In the genomic region with DNA sequence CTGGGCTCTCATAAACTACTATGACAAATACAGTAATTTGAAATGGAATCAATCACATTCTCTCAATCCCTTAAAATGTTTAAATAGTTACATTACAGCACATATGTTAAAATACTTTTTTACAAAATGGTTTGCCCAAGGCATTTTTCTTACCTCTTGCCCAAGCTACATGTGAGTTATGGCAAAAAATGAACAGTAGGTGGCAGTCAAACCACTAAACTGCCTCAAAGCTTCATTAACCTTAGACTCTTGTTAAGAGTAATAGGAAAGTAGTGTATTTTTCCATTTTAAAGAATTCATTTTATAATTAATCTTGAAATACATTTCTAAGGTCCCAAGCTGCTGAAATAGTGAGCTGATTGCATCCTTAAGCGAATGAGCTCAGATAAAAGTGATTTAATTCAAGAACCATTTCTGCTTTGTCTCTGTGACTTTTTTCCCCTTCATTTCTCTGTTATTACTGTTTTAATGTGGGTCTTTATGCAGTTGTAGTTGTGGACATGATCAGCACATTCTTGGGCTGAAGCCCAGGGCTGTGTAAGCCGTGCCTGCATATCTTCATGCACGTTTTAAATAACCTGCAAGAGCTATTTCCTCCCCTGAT, we compare ENCODE assay signal across 8 cellular contexts.
DNase-seq lines count a peak whose midpoint lies in the region; ATAC-seq and TF ChIP-seq lines count a peak whose summit lies in the region.

No MANE protein-coding gene starts in this region.

- H3K36me3 ChIP-seq in CD4-positive, CD25-positive, alpha-beta regulatory T cell (ENCODE audit: control insufficient read depth, insufficient read depth, low read length), result no peaks in the 10 kb centered on the region
- H3K36me3 ChIP-seq in NT2/D1 (ENCODE audit: insufficient read depth, insufficient read length, low read length) (no peaks in the 10 kb centered on the region), lung (ENCODE audit: control insufficient read depth in 2 of 2, insufficient read depth in 2 of 2, low read length in 2 of 2) (no peaks in the 10 kb centered on the region)

- ATAC-seq in CD4-positive, CD25-positive, alpha-beta regulatory T cell (ENCODE audit: low read depth in 2 of 2), result no peak
- ATAC-seq in lung (ENCODE audit: insufficient read depth, low FRiP score) (peak; percentile 62), HG03571 (IDR thresholded peaks at IDR 0.05; ENCODE audit: unreplicated experiment) (no peak)

- H3K27ac Mint-ChIP-seq in CD4-positive, CD25-positive, alpha-beta regulatory T cell, result no peak overlapping the region

- no peaks in the 10 kb centered on the region for H3K9me3 ChIP-seq in CD4-positive, CD25-positive, alpha-beta regulatory T cell (ENCODE audit: control insufficient read depth in 2 of 2, low read length in 2 of 2)
- H3K9me3 ChIP-seq in NT2/D1 (ENCODE audit: insufficient read depth, low read length) (no peaks in the 10 kb centered on the region), lung (ENCODE audit: control insufficient read depth in 2 of 2, insufficient read depth in 1 of 2, low read length in 1 of 2) (no peaks in the 10 kb centered on the region)

- TF ChIP-seq CTCF in GM13976 (IDR thresholded peaks at IDR 0.05; ENCODE audit: borderline replicate concordance, control extremely low read depth, extremely low read depth, insufficient read depth, missing control alignments), result peak; percentile 39
- peak; percentile 44 for TF ChIP-seq CTCF in coronary artery (IDR thresholded peaks at IDR 0.05)
- TF ChIP-seq CTCF in lung (IDR thresholded peaks at IDR 0.05; ENCODE audit: control extremely low read depth, extremely low read depth), result peak; percentile 43

- H3K4me3 Mint-ChIP-seq in CD4-positive, CD25-positive, alpha-beta regulatory T cell, result no peak overlapping the region

- no peaks in the 10 kb centered on the region for H3K4me1 Mint-ChIP-seq in CD4-positive, CD25-positive, alpha-beta regulatory T cell

- H3K4me1 ChIP-seq in CD4-positive, CD25-positive, alpha-beta regulatory T cell (ENCODE audit: control insufficient read depth, insufficient read depth, low read length, poor library complexity, severe bottlenecking), result no peaks in the 10 kb centered on the region
- H3K4me1 ChIP-seq in NT2/D1 (ENCODE audit: insufficient read depth, insufficient read length), result no peaks in the 10 kb centered on the region
- H3K4me1 ChIP-seq in lung (ENCODE audit: control insufficient read depth in 2 of 2, insufficient read depth in 2 of 2, low read length in 2 of 2), result no peaks in the 10 kb centered on the region

- H3K36me3 Mint-ChIP-seq in CD4-positive, CD25-positive, alpha-beta regulatory T cell, result no peaks in the 10 kb centered on the region

- no peaks in the 10 kb centered on the region for H3K27me3 ChIP-seq in CD4-positive, CD25-positive, alpha-beta regulatory T cell (ENCODE audit: control insufficient read depth, insufficient read depth, low read length)
- no peaks in the 10 kb centered on the region for H3K27me3 ChIP-seq in NT2/D1 (ENCODE audit: insufficient read depth, insufficient read length)
- H3K27me3 ChIP-seq in lung (ENCODE audit: control insufficient read depth, insufficient read depth), result peaks cover 4% of the 10 kb centered on the region

- no peak overlapping the region for H3K27ac ChIP-seq in CD4-positive, CD25-positive, alpha-beta regulatory T cell (ENCODE audit: insufficient read depth, low read length, poor library complexity, severe bottlenecking)
- no peak overlapping the region for H3K27ac ChIP-seq in coronary artery
- H3K27ac ChIP-seq in lung (ENCODE audit: low read depth in 1 of 2, low read length in 1 of 2), result no peak overlapping the region

- peaks cover 6% of the 10 kb centered on the region for H3K27me3 Mint-ChIP-seq in CD4-positive, CD25-positive, alpha-beta regulatory T cell

- WGBS in lung, 2 donors, result 1 to 4% methylated on average over 3 of the region's 3 CpGs

- no peak overlapping the region for H3K9ac ChIP-seq in NT2/D1 (ENCODE audit: insufficient read length, low read depth)

- in situ Hi-C loops in GM13976 (cut with MboI; ENCODE audit: low sequenced_read_pairs, unreplicated experiment), result loop anchor here (10.0 kb wide), 1 partner anchor 385 kb away; no protein-coding TSS in a partner anchor

- H3K4me3 ChIP-seq in CD4-positive, CD25-positive, alpha-beta regulatory T cell (ENCODE audit: low read depth, low read length), result no peak overlapping the region
- H3K4me3 ChIP-seq in NT2/D1 (ENCODE audit: insufficient read length, low read depth), result no peak overlapping the region
- no peak overlapping the region for H3K4me3 ChIP-seq in coronary artery
- H3K4me3 ChIP-seq in lung, result no peak overlapping the region

- peak; percentile 4 to 72 (median 23) for DNase-seq in CD4-positive, CD25-positive, alpha-beta regulatory T cell
- DNase-seq in GM13976 (ENCODE audit: low spot score) (peak; percentile 29), HS-5 (ENCODE audit: low read depth) (peak; percentile 67), NT2/D1 (ENCODE audit: low read depth, low spot score) (peak; percentile 69), coronary artery (ENCODE audit: low spot score) (no peak), lung (ENCODE audit: low spot score) (no peak), activated T-cell treated with anti-CD3 and anti-CD28 coated beads for 4 hours (no peak)

- no peaks in the 10 kb centered on the region for H3K9me3 Mint-ChIP-seq in CD4-positive, CD25-positive, alpha-beta regulatory T cell

Comparison
In these comparisons a context has a peak if more than half of its experiments do, and no peak if none do; other contexts are left out.
1. DNase-seq: peak in CD4-positive, CD25-positive, alpha-beta regulatory T cell (3 of 3), GM13976 (single experiment), HS-5 (single experiment) and NT2/D1 (single experiment); none in coronary artery (single experiment), lung (single experiment) and activated T-cell treated with anti-CD3 and anti-CD28 coated beads for 4 hours (single experiment).
2. Peak in every context shown above with its lines, with median percentiles within 50 percentile points of each other: CTCF ChIP-seq.